In genomic region chr2:38959938-38960608, GRCh38 we compare ENCODE assay signal across 8 cellular contexts.
DNase-seq lines count a peak whose midpoint lies in the region; ATAC-seq, FAIRE-seq and TF ChIP-seq lines count a peak whose summit lies in the region.

No MANE protein-coding gene starts in this region.

- no peak for FAIRE-seq in keratinocyte (lab: Jason Lieb, UNC)

- H3K27ac ChIP-seq in keratinocyte (ENCODE audit: control insufficient read depth, insufficient read depth, low read length) = no peak overlapping the region

- no peaks in the 10 kb centered on the region for H3K9me1 ChIP-seq in keratinocyte (ENCODE audit: control insufficient read depth, extremely low read depth, insufficient read depth, low read length)

- no peak overlapping the region for H3K9ac ChIP-seq in keratinocyte (ENCODE audit: control insufficient read depth, extremely low read depth, insufficient read depth, low read length)

- no peaks in the 10 kb centered on the region for H3K36me3 ChIP-seq in BJ (ENCODE audit: control insufficient read depth, insufficient read depth, low read length)
- no peaks in the 10 kb centered on the region for H3K36me3 ChIP-seq in keratinocyte (ENCODE audit: control insufficient read depth in 2 of 2, extremely low read depth in 1 of 2, insufficient read depth in 2 of 2, low read length in 2 of 2)

- POLR2A ChIA-PET in BJ (lab: Charles Lee) = no interaction called here

- DNase-seq in BJ (ENCODE audit: low read depth) (no peak), cerebellum (ENCODE audit: low spot score) (peak; percentile 43), keratinocyte (ENCODE audit: low read depth, low spot score) (peak; percentile 9), NCI-H2196 (lab: John Stamatoyannopoulos, UW; ENCODE audit: unreplicated experiment) (no peak)
- DNase-seq in activated CD4-positive, CD25-positive, alpha-beta regulatory T cell (lab: John Stamatoyannopoulos, UW) = peak; percentile 5 to 38 (median 26)
- peak; percentile 59 to 69 for DNase-seq in stimulated activated CD4-positive, alpha-beta T cell treated with anti-CD3 and anti-CD28 coated beads, Interleukin-15, amount 100 ng/mL, for 48 hours (ENCODE audit: low read depth in 2 of 2)

- no peaks in the 10 kb centered on the region for H3K4me1 ChIP-seq in keratinocyte (ENCODE audit: control insufficient read depth, extremely low read depth, insufficient read depth, low read length)

- no peaks in the 10 kb centered on the region for H3K79me2 ChIP-seq in keratinocyte (ENCODE audit: control insufficient read depth, insufficient read depth, low read length)

- H4K20me1 ChIP-seq in keratinocyte (ENCODE audit: control insufficient read depth, extremely low read depth, insufficient read depth, low read length) = no peaks in the 10 kb centered on the region

- dilution Hi-C loops in keratinocyte (cut with MboI; ENCODE audit: extremely low pct_ligation_motif_present, low sequenced_read_pairs) = no loop called here

- no peaks in the 10 kb centered on the region for H3K9me3 ChIP-seq in keratinocyte (ENCODE audit: control insufficient read depth, low read depth, low read length)

- CTCF ChIA-PET in BJ (lab: Yijun Ruan, JAX) = interaction anchor here (0.9 to 2.6 kb wide), 4 partner anchors 11 to 268 kb away, joined by 3 to 9 read pairs (median 4); no protein-coding TSS in a partner anchor

- H3K27me3 ChIP-seq in BJ (ENCODE audit: control insufficient read depth, insufficient read depth, low read length) = peaks cover 2% of the 10 kb centered on the region; the same call in 1 of the 2 replicates
- peaks cover 17% of the 10 kb centered on the region for H3K27me3 ChIP-seq in keratinocyte (ENCODE audit: control insufficient read depth, extremely low read depth, insufficient read depth, low read length)

- peak; percentile 80 for ATAC-seq in GM21825 (IDR thresholded peaks at IDR 0.05; ENCODE audit: unreplicated experiment)
- ATAC-seq in HG02610 (IDR thresholded peaks at IDR 0.05; ENCODE audit: unreplicated experiment) = no peak

- H3K4me2 ChIP-seq in keratinocyte (ENCODE audit: control insufficient read depth, extremely low read depth, insufficient read depth, low read depth, low read length) = peak overlapping the region; percentile 55

- peak overlapping the region; percentile 82 for H2AFZ ChIP-seq in keratinocyte (ENCODE audit: control insufficient read depth, low read length)

- peak overlapping the region; percentile 31 for H3K4me3 ChIP-seq in BJ (ENCODE audit: low read depth, low read length)
- peak overlapping the region; percentile 8 to 42 (median 34) for H3K4me3 ChIP-seq in keratinocyte (ENCODE audit: control insufficient read depth in 2 of 3, extremely low read depth in 1 of 3, insufficient read depth in 2 of 3, low read depth in 1 of 3, low read length in 3 of 3)

- no peak for TF ChIP-seq CTCF in BJ (IDR thresholded peaks at IDR 0.05; ENCODE audit: insufficient read depth, low read depth, low read length)
- TF ChIP-seq CTCF in keratinocyte (optimal IDR thresholded peaks at IDR 0.05 in 1 of 3, IDR thresholded peaks at IDR 0.05 in 1 of 3, conservative IDR thresholded peaks at IDR 0.05 in 1 of 3; ENCODE audit: extremely low read depth in 1 of 3, insufficient read depth in 2 of 3, low read length in 3 of 3) = peak in 1 of 3 experiments; percentile 37

Comparison
In these comparisons a context has a peak if more than half of its experiments do, and no peak if none do; other contexts are left out.
1. DNase-seq: peak in activated CD4-positive, CD25-positive, alpha-beta regulatory T cell (4 of 4), cerebellum (single experiment), keratinocyte (single experiment) and stimulated activated CD4-positive, alpha-beta T cell treated with anti-CD3 and anti-CD28 coated beads, Interleukin-15, amount 100 ng/mL, for 48 hours (2 of 2); none in BJ (single experiment) and NCI-H2196 (single experiment).